14 cellular contexts compared by ENCODE assay signal in genomic region chr2:240704651-240705050, GRCh38. TPM values are rescaled to one million over a fixed set of nuclear protein-coding genes. Genes with fewer than 3 reads are reported as not detected.
DNase-seq lines count a peak whose midpoint lies in the region; ATAC-seq lines count a peak whose summit lies in the region.
"Had no signal": no experiment of that assay in that cellular context is flagged by ENCODE, and none has a peak within 500 bp of the region (broad histone marks: within the 10 kb centered on the region; RNA-seq: fewer than 3 reads in every experiment).

No MANE protein-coding gene starts in this region.

- H3K27me3 Mint-ChIP-seq in T-helper 2 cell treated with Interferon-gamma antibody and Interleukin-4, amounts not matched to agents 5 μg/mL and 100 μg/mL, for 36 hours (ENCODE audit: low read depth), result peaks cover 30% of the 10 kb centered on the region
- H3K27me3 Mint-ChIP-seq in activated T-helper 1 cell treated with anti-CD3 and anti-CD28 coated beads, Interleukin-12 subunit alpha, Interleukin-12 subunit beta, Interleukin-2, Interleukin-4 antibody, amounts not matched to agents 30 ng/mL and 10 ng/mL and 1 ng/mL, durations not matched to agents 14 hours and 24 hours and 36 hours (ENCODE audit: insufficient read depth), result peaks cover 33% of the 10 kb centered on the region
- peaks cover 25% of the 10 kb centered on the region in 2 donors for H3K27me3 Mint-ChIP-seq in stimulated activated naive B cell treated with anti-CD40 and anti-IgM and Interleukin-4, amounts not matched to agents 10 μg/mL and 1 μg/mL and 100 μg/mL, for 72 hours

- H3K27ac Mint-ChIP-seq in T-helper 2 cell treated with Interferon-gamma antibody and Interleukin-4, amounts not matched to agents 5 μg/mL and 100 μg/mL, for 36 hours, result no peak overlapping the region
- peak overlapping the region; percentile 32 for H3K27ac Mint-ChIP-seq in activated T-helper 1 cell treated with anti-CD3 and anti-CD28 coated beads, Interleukin-12 subunit alpha, Interleukin-12 subunit beta, Interleukin-2, Interleukin-4 antibody, amounts not matched to agents 30 ng/mL and 10 ng/mL and 1 ng/mL, durations not matched to agents 14 hours and 24 hours and 36 hours
- H3K27ac Mint-ChIP-seq in stimulated activated naive B cell treated with anti-CD40 and anti-IgM and Interleukin-4, amounts not matched to agents 10 μg/mL and 1 μg/mL and 100 μg/mL, for 72 hours, result no peak overlapping the region

- peak; percentile 10 for DNase-seq in T-helper 2 cell treated with Interferon-gamma antibody and Interleukin-4, amounts not matched to agents 5 μg/mL and 100 μg/mL, for 36 hours (ENCODE audit: low spot score)
- DNase-seq in activated T-helper 1 cell treated with anti-CD3 and anti-CD28 coated beads, Interleukin-12 subunit alpha, Interleukin-12 subunit beta, Interleukin-2, Interleukin-4 antibody, amounts not matched to agents 30 ng/mL and 10 ng/mL and 1 ng/mL, durations not matched to agents 14 hours and 24 hours and 36 hours (ENCODE audit: low spot score), result no peak
- peak; percentile 38 for DNase-seq in left kidney (ENCODE audit: low read depth, low spot score)
- DNase-seq in stimulated activated CD8-positive, alpha-beta memory T cell treated with anti-CD3 and anti-CD28 coated beads, Interleukin-4, amount 100 ng/mL, for 24 hours (ENCODE audit: low read depth), result peak; percentile 15
- DNase-seq in NCI-H524 treated with DMSO at 0.1 percent for 48 hours (lab: John Stamatoyannopoulos, UW), result no peak
- no peak for DNase-seq in stimulated activated naive B cell treated with anti-CD40 and anti-IgM and Interleukin-4, amounts not matched to agents 10 μg/mL and 1 μg/mL and 100 μg/mL, for 72 hours
- DNase-seq in superior temporal gyrus (ENCODE audit: extremely low spot score), result no peak
- DNase-seq: COR-L47, erythroblast, NCI-H1092, NCI-H748 treated with DMSO at 0.1 percent for 48 hours had no signal

- no peak for ATAC-seq in GM19023 (IDR thresholded peaks at IDR 0.05; ENCODE audit: unreplicated experiment)
- ATAC-seq in stimulated activated naive B cell treated with anti-CD40 and anti-IgM and Interleukin-4, amounts not matched to agents 10 μg/mL and 1 μg/mL and 100 μg/mL, for 72 hours (replicated peaks), result no peak

- intact Hi-C loops in activated T-helper 1 cell treated with anti-CD3 and anti-CD28 coated beads, Interleukin-12 subunit alpha, Interleukin-12 subunit beta, Interleukin-2, Interleukin-4 antibody, amounts not matched to agents 30 ng/mL and 10 ng/mL and 1 ng/mL, durations not matched to agents 14 hours and 24 hours and 36 hours (cut with micrococcal nuclease), result loop anchor here (10.0 kb wide), 2 partner anchors 140 to 190 kb away; partner anchors contain the start of genes DUSP28 and RNPEPL1

- no peaks in the 10 kb centered on the region for H3K9me3 Mint-ChIP-seq in T-helper 2 cell treated with Interferon-gamma antibody and Interleukin-4, amounts not matched to agents 5 μg/mL and 100 μg/mL, for 36 hours
- no peaks in the 10 kb centered on the region for H3K9me3 Mint-ChIP-seq in activated T-helper 1 cell treated with anti-CD3 and anti-CD28 coated beads, Interleukin-12 subunit alpha, Interleukin-12 subunit beta, Interleukin-2, Interleukin-4 antibody, amounts not matched to agents 30 ng/mL and 10 ng/mL and 1 ng/mL, durations not matched to agents 14 hours and 24 hours and 36 hours
- no peaks in the 10 kb centered on the region for H3K9me3 Mint-ChIP-seq in stimulated activated naive B cell treated with anti-CD40 and anti-IgM and Interleukin-4, amounts not matched to agents 10 μg/mL and 1 μg/mL and 100 μg/mL, for 72 hours

- peak overlapping the region; percentile 33 for H3K4me3 Mint-ChIP-seq in T-helper 2 cell treated with Interferon-gamma antibody and Interleukin-4, amounts not matched to agents 5 μg/mL and 100 μg/mL, for 36 hours
- H3K4me3 Mint-ChIP-seq in activated T-helper 1 cell treated with anti-CD3 and anti-CD28 coated beads, Interleukin-12 subunit alpha, Interleukin-12 subunit beta, Interleukin-2, Interleukin-4 antibody, amounts not matched to agents 30 ng/mL and 10 ng/mL and 1 ng/mL, durations not matched to agents 14 hours and 24 hours and 36 hours, result peak overlapping the region; percentile 42
- H3K4me3 Mint-ChIP-seq in stimulated activated naive B cell treated with anti-CD40 and anti-IgM and Interleukin-4, amounts not matched to agents 10 μg/mL and 1 μg/mL and 100 μg/mL, for 72 hours, result no peak overlapping the region

- H3K36me3 Mint-ChIP-seq in T-helper 2 cell treated with Interferon-gamma antibody and Interleukin-4, amounts not matched to agents 5 μg/mL and 100 μg/mL, for 36 hours (ENCODE audit: low read depth), result no peaks in the 10 kb centered on the region
- H3K36me3 Mint-ChIP-seq in activated T-helper 1 cell treated with anti-CD3 and anti-CD28 coated beads, Interleukin-12 subunit alpha, Interleukin-12 subunit beta, Interleukin-2, Interleukin-4 antibody, amounts not matched to agents 30 ng/mL and 10 ng/mL and 1 ng/mL, durations not matched to agents 14 hours and 24 hours and 36 hours (ENCODE audit: low read depth), result no peaks in the 10 kb centered on the region
- no peaks in the 10 kb centered on the region for H3K36me3 Mint-ChIP-seq in stimulated activated naive B cell treated with anti-CD40 and anti-IgM and Interleukin-4, amounts not matched to agents 10 μg/mL and 1 μg/mL and 100 μg/mL, for 72 hours

- peaks cover 10% of the 10 kb centered on the region for H3K4me1 Mint-ChIP-seq in T-helper 2 cell treated with Interferon-gamma antibody and Interleukin-4, amounts not matched to agents 5 μg/mL and 100 μg/mL, for 36 hours (ENCODE audit: low read depth)
- peaks cover 13% of the 10 kb centered on the region for H3K4me1 Mint-ChIP-seq in activated T-helper 1 cell treated with anti-CD3 and anti-CD28 coated beads, Interleukin-12 subunit alpha, Interleukin-12 subunit beta, Interleukin-2, Interleukin-4 antibody, amounts not matched to agents 30 ng/mL and 10 ng/mL and 1 ng/mL, durations not matched to agents 14 hours and 24 hours and 36 hours (ENCODE audit: low read depth)
- peaks cover 0 to 4% of the 10 kb centered on the region in 2 donors for H3K4me1 Mint-ChIP-seq in stimulated activated naive B cell treated with anti-CD40 and anti-IgM and Interleukin-4, amounts not matched to agents 10 μg/mL and 1 μg/mL and 100 μg/mL, for 72 hours

RNA-seq across cellular contexts. Expression of gene AQP12A, which starts 13.0 kb away (rescaled TPM):
- not detected in 2 replicates for total RNA-seq in activated T-helper 1 cell treated with anti-CD3 and anti-CD28 coated beads, Interleukin-12 subunit alpha, Interleukin-12 subunit beta, Interleukin-2, Interleukin-4 antibody, amounts not matched to agents 30 ng/mL and 10 ng/mL and 1 ng/mL, durations not matched to agents 14 hours and 24 hours and 36 hours
- total RNA-seq: posterior vena cava, SK-MEL-5 had no signal

RNA-seq across cellular contexts. Expression of gene AQP12B, which starts 22.0 kb away (rescaled TPM):
- not detected in 2 replicates for total RNA-seq in activated T-helper 1 cell treated with anti-CD3 and anti-CD28 coated beads, Interleukin-12 subunit alpha, Interleukin-12 subunit beta, Interleukin-2, Interleukin-4 antibody, amounts not matched to agents 30 ng/mL and 10 ng/mL and 1 ng/mL, durations not matched to agents 14 hours and 24 hours and 36 hours
- total RNA-seq: SK-MEL-5 had no signal

Comparison
In these comparisons a context has a peak if more than half of its experiments do, and no peak if none do; other contexts are left out.
1. DNase-seq: peak in T-helper 2 cell treated with Interferon-gamma antibody and Interleukin-4, amounts not matched to agents 5 μg/mL and 100 μg/mL, for 36 hours (single experiment), left kidney (single experiment) and stimulated activated CD8-positive, alpha-beta memory T cell treated with anti-CD3 and anti-CD28 coated beads, Interleukin-4, amount 100 ng/mL, for 24 hours (single experiment); none in activated T-helper 1 cell treated with anti-CD3 and anti-CD28 coated beads, Interleukin-12 subunit alpha, Interleukin-12 subunit beta, Interleukin-2, Interleukin-4 antibody, amounts not matched to agents 30 ng/mL and 10 ng/mL and 1 ng/mL, durations not matched to agents 14 hours and 24 hours and 36 hours (single experiment), NCI-H524 treated with DMSO at 0.1 percent for 48 hours (single experiment), stimulated activated naive B cell treated with anti-CD40 and anti-IgM and Interleukin-4, amounts not matched to agents 10 μg/mL and 1 μg/mL and 100 μg/mL, for 72 hours (single experiment) and superior temporal gyrus (single experiment).
2. H3K4me3 Mint-ChIP-seq: peak in T-helper 2 cell treated with Interferon-gamma antibody and Interleukin-4, amounts not matched to agents 5 μg/mL and 100 μg/mL, for 36 hours (single experiment) and activated T-helper 1 cell treated with anti-CD3 and anti-CD28 coated beads, Interleukin-12 subunit alpha, Interleukin-12 subunit beta, Interleukin-2, Interleukin-4 antibody, amounts not matched to agents 30 ng/mL and 10 ng/mL and 1 ng/mL, durations not matched to agents 14 hours and 24 hours and 36 hours (single experiment); none in stimulated activated naive B cell treated with anti-CD40 and anti-IgM and Interleukin-4, amounts not matched to agents 10 μg/mL and 1 μg/mL and 100 μg/mL, for 72 hours (0 of 2).